ENCODE assay signal across 1 cellular context in genomic region chr2:177314722-177315264, GRCh38.
A peak's percentile ranks its signal among the peaks of the same experiment; 100 is the strongest.
TF ChIP-seq lines count a peak whose summit lies in the region.

No MANE protein-coding gene starts in this region.

TF ChIP-seq in H1, 55 proteins besides CTCF, POLR2A, EP300 and RAD21:
- TF ChIP-seq CEBPB (IDR thresholded peaks at IDR 0.05; ENCODE audit: low read depth, low read length) (0 out of 2 replicates have a peak, but pooled peaks have one; percentile 5), TAF1 (IDR thresholded peaks at IDR 0.05; ENCODE audit: low read depth, low read length) (no peak)
